8 cellular contexts compared by ENCODE assay signal in genomic region chr17:37710344-37710886, GRCh38. TPM values are rescaled to one million over a fixed set of nuclear protein-coding genes. Genes with fewer than 3 reads are reported as not detected.
A peak's percentile ranks its signal among the peaks of the same experiment; 100 is the strongest.
DNase-seq lines count a peak whose midpoint lies in the region; ATAC-seq and TF ChIP-seq lines count a peak whose summit lies in the region.

No MANE protein-coding gene starts in this region.

- BruUV-seq in MCF 10A (replicated peaks; lab: Mats Ljungman, UMichigan) = no TSS peak

- peaks cover 21% of the 10 kb centered on the region for H3K27me3 Mint-ChIP-seq in brain
- peaks cover 16% of the 10 kb centered on the region for H3K27me3 Mint-ChIP-seq in MCF 10A (ENCODE audit: insufficient read depth, unreplicated experiment)
- H3K27me3 Mint-ChIP-seq in activated naive CD8-positive, alpha-beta T cell treated with anti-CD3 and anti-CD28 coated beads for 36 hours = peaks cover 50% of the 10 kb centered on the region

- intact Hi-C loops in mucosa of descending colon (cut with DNase I, micrococcal nuclease) = no loop called here
- intact Hi-C loops in MCF 10A (cut with micrococcal nuclease) = no loop called here

- H3K4me3 Mint-ChIP-seq in brain (peak overlapping the region; percentile 20 to 68 (median 64)), MCF 10A (ENCODE audit: unreplicated experiment) (no peak overlapping the region)
- no peak overlapping the region for H3K4me3 Mint-ChIP-seq in activated naive CD8-positive, alpha-beta T cell treated with anti-CD3 and anti-CD28 coated beads for 36 hours

- H3K9me3 ChIP-seq in mucosa of descending colon = no peaks in the 10 kb centered on the region

- no peaks in the 10 kb centered on the region for H3K36me3 Mint-ChIP-seq in brain
- no peaks in the 10 kb centered on the region for H3K36me3 Mint-ChIP-seq in MCF 10A (ENCODE audit: insufficient read depth, unreplicated experiment)
- peaks cover 2% of the 10 kb centered on the region for H3K36me3 Mint-ChIP-seq in activated naive CD8-positive, alpha-beta T cell treated with anti-CD3 and anti-CD28 coated beads for 36 hours

- TF ChIP-seq CTCF in brain (conservative IDR thresholded peaks at IDR 0.05) (peak in 1 of 2 experiments; percentile 33), mucosa of descending colon (IDR thresholded peaks at IDR 0.05) (no peak), MCF 10A (IDR thresholded peaks at IDR 0.05; ENCODE audit: unreplicated experiment) (no peak)

- no peaks in the 10 kb centered on the region for H3K36me3 ChIP-seq in mucosa of descending colon (ENCODE audit: low read depth)

- DNase-seq in ELF-1 (ENCODE audit: low read depth, low spot score) (peak; percentile 93), NCI-H2029 (lab: John Stamatoyannopoulos, UW) (peak; percentile 96), mucosa of descending colon (peak; percentile 90 to 97 (median 95)), MCF 10A (ENCODE audit: unreplicated experiment) (no peak), SK-N-DZ (ENCODE audit: low spot score) (no peak)
- DNase-seq in activated naive CD8-positive, alpha-beta T cell treated with anti-CD3 and anti-CD28 coated beads for 36 hours = no peak

- POLR2A ChIA-PET in MCF 10A (lab: Yijun Ruan, JAX) = interaction anchor here (0.7 kb wide), 1 partner anchor 38 kb away, joined by 4 read pairs; no protein-coding TSS in a partner anchor

- CTCF ChIA-PET in MCF 10A (lab: Yijun Ruan, JAX) = interaction anchor here (0.6 kb wide), 1 partner anchor 48 kb away, joined by 4 read pairs; no protein-coding TSS in a partner anchor

- H3K9me3 Mint-ChIP-seq in brain = peaks cover 0 to 8% (median 0%) of the 10 kb centered on the region in 5 experiments
- H3K9me3 Mint-ChIP-seq in MCF 10A (ENCODE audit: unreplicated experiment) = no peaks in the 10 kb centered on the region
- no peaks in the 10 kb centered on the region for H3K9me3 Mint-ChIP-seq in activated naive CD8-positive, alpha-beta T cell treated with anti-CD3 and anti-CD28 coated beads for 36 hours

- no peak overlapping the region for H3K4me3 ChIP-seq in mucosa of descending colon

- H3K4me1 ChIP-seq in mucosa of descending colon (ENCODE audit: low read depth) = peaks cover 18% of the 10 kb centered on the region

- peaks cover 17% of the 10 kb centered on the region for H3K4me1 Mint-ChIP-seq in brain
- H3K4me1 Mint-ChIP-seq in MCF 10A (ENCODE audit: insufficient read depth, unreplicated experiment) = peaks cover 5% of the 10 kb centered on the region
- peaks cover 5% of the 10 kb centered on the region for H3K4me1 Mint-ChIP-seq in activated naive CD8-positive, alpha-beta T cell treated with anti-CD3 and anti-CD28 coated beads for 36 hours

- H3K27ac Mint-ChIP-seq in brain = peak overlapping the region in 4 of 5 experiments; percentile 19 to 89 (median 71)
- no peak overlapping the region for H3K27ac Mint-ChIP-seq in MCF 10A (ENCODE audit: low read depth, unreplicated experiment)
- no peak overlapping the region for H3K27ac Mint-ChIP-seq in activated naive CD8-positive, alpha-beta T cell treated with anti-CD3 and anti-CD28 coated beads for 36 hours

- ATAC-seq in mucosa of descending colon (peak; percentile 83), GM18517 (IDR thresholded peaks at IDR 0.05; ENCODE audit: unreplicated experiment) (no peak)

RNA-seq across cellular contexts. Expression of gene HNF1B, which starts 34.4 kb away (rescaled TPM):
- polyA plus RNA-seq in brain (ENCODE audit: insufficient read depth, low read depth, low replicate concordance) = 0.61 TPM
- total RNA-seq in mucosa of descending colon (10 to 100 TPM; 21.1 to 54.6 (median 34.8) TPM), MCF 10A (2022) (not detected in 2 replicates)
- polyA plus RNA-seq in SK-N-DZ (2014; cell fraction: cytosol; rRNA removed) = not detected in 2 replicates
- polyA plus RNA-seq in SK-N-DZ (2014; cell fraction: nucleus; rRNA removed) = not detected in 2 replicates
- 1 to 10 TPM; 2.3 to 3.2 TPM for total RNA-seq in activated naive CD8-positive, alpha-beta T cell treated with anti-CD3 and anti-CD28 coated beads for 36 hours

Comparison
In these comparisons a context has a peak if more than half of its experiments do, and no peak if none do; other contexts are left out.
1. DNase-seq: peak in ELF-1 (single experiment), NCI-H2029 (single experiment) and mucosa of descending colon (3 of 3); none in MCF 10A (single experiment), SK-N-DZ (single experiment) and activated naive CD8-positive, alpha-beta T cell treated with anti-CD3 and anti-CD28 coated beads for 36 hours (single experiment).
2. H3K27ac Mint-ChIP-seq: peak in brain (4 of 5); none in MCF 10A (single experiment) and activated naive CD8-positive, alpha-beta T cell treated with anti-CD3 and anti-CD28 coated beads for 36 hours (single experiment).
3. H3K4me3 Mint-ChIP-seq: peak in brain (5 of 5); none in MCF 10A (single experiment) and activated naive CD8-positive, alpha-beta T cell treated with anti-CD3 and anti-CD28 coated beads for 36 hours (single experiment).
4. RNA of gene HNF1B, which starts 34.4 kb away (total RNA-seq): 21.1 to 54.6 TPM in mucosa of descending colon; 2.3 to 3.2 TPM in activated naive CD8-positive, alpha-beta T cell treated with anti-CD3 and anti-CD28 coated beads for 36 hours and not detected in MCF 10A; every median in the first group is over 4 times any median in the second.